ENCODE assay signal across 1 cellular context in genomic region chr20:50389437-50389807, GRCh38.
TF ChIP-seq lines count a peak whose summit lies in the region.

No MANE protein-coding gene starts in this region.

TF ChIP-seq in HepG2, 621 proteins besides CTCF, POLR2A, EP300 and RAD21 (continued from another document and continues in another):
- TF ChIP-seq ZBTB37 (CRISPR knock-in tag; IDR thresholded peaks at IDR 0.05) (peak; percentile 99), SMARCE1 (IDR thresholded peaks at IDR 0.05; ENCODE audit: borderline replicate concordance) (no peak), SNAPC2 (CRISPR knock-in tag; IDR thresholded peaks at IDR 0.05) (0 out of 2 replicates have a peak, but pooled peaks have one; percentile 9), ZNF251 (CRISPR knock-in tag; IDR thresholded peaks at IDR 0.05) (no peak), SIN3B (IDR thresholded peaks at IDR 0.05; ENCODE audit: low read length) (no peak), KLF12 (CRISPR knock-in tag; IDR thresholded peaks at IDR 0.05; ENCODE audit: borderline replicate concordance) (no peak), ZNF552 (CRISPR knock-in tag; IDR thresholded peaks at IDR 0.05; ENCODE audit: borderline replicate concordance) (no peak; the same call in 1 of the 2 replicates), PLSCR1 (CRISPR knock-in tag; IDR thresholded peaks at IDR 0.05; ENCODE audit: borderline replicate concordance) (no peak), SP2 (CRISPR knock-in tag; IDR thresholded peaks at IDR 0.05) (no peak), ZNF232 (CRISPR knock-in tag; IDR thresholded peaks at IDR 0.05; ENCODE audit: borderline replicate concordance) (no peak; the same call in 1 of the 2 replicates), ZNF781 (CRISPR knock-in tag; IDR thresholded peaks at IDR 0.05; ENCODE audit: borderline replicate concordance, not compliant biosample characterization) (no peak), ZNF644 (CRISPR knock-in tag; IDR thresholded peaks at IDR 0.05; ENCODE audit: low read depth) (peak; percentile 78), ZNF414 (CRISPR knock-in tag; IDR thresholded peaks at IDR 0.05) (no peak), SRF (IDR thresholded peaks at IDR 0.05; ENCODE audit: low read depth, low read length) (no peak), CCDC6 (CRISPR knock-in tag; IDR thresholded peaks at IDR 0.05) (no peak), NBN (conservative IDR thresholded peaks at IDR 0.05) (no peak), ZNF207 (IDR thresholded peaks at IDR 0.05; ENCODE audit: borderline replicate concordance) (no peak), HNRNPUL1 (IDR thresholded peaks at IDR 0.05; ENCODE audit: low read depth, low read length) (no peak), CHD4 (IDR thresholded peaks at IDR 0.05; ENCODE audit: borderline replicate concordance, low read length) (peak; percentile 21), KLF16 (CRISPR knock-in tag; IDR thresholded peaks at IDR 0.05) (no peak), ATF7 (IDR thresholded peaks at IDR 0.05) (no peak), ATF7 (CRISPR knock-in tag; IDR thresholded peaks at IDR 0.05) (no peak), TFAP4 (IDR thresholded peaks at IDR 0.05; ENCODE audit: borderline replicate concordance, low read depth) (peak; percentile 69; the same call in 1 of the 2 replicates), ATF5 (CRISPR knock-in tag; IDR thresholded peaks at IDR 0.05; ENCODE audit: low read depth) (no peak), ZMYM4 (CRISPR knock-in tag; IDR thresholded peaks at IDR 0.05) (no peak), GATA4 (IDR thresholded peaks at IDR 0.05; ENCODE audit: borderline replicate concordance, low read depth) (peak; percentile 95; the same call in 1 of the 2 replicates), EEA1 (CRISPR knock-in tag; IDR thresholded peaks at IDR 0.05; ENCODE audit: borderline replicate concordance) (no peak), ZBTB21 (CRISPR knock-in tag; IDR thresholded peaks at IDR 0.05) (no peak), ZFP82 (CRISPR knock-in tag; IDR thresholded peaks at IDR 0.05; ENCODE audit: borderline replicate concordance) (no peak), ZMAT3 (CRISPR knock-in tag; conservative IDR thresholded peaks at IDR 0.05) (no peak), U2AF1 (optimal IDR thresholded peaks at IDR 0.05; ENCODE audit: low read depth, low read length) (no peak), ZNF740 (CRISPR knock-in tag; IDR thresholded peaks at IDR 0.05) (peak; percentile 20), ZNF556 (CRISPR knock-in tag; IDR thresholded peaks at IDR 0.05; ENCODE audit: borderline replicate concordance) (no peak), HOXA9 (CRISPR knock-in tag; IDR thresholded peaks at IDR 0.05; ENCODE audit: borderline replicate concordance) (no peak), KDM5B (CRISPR knock-in tag; IDR thresholded peaks at IDR 0.05; ENCODE audit: borderline replicate concordance) (no peak), ZNF605 (CRISPR knock-in tag; IDR thresholded peaks at IDR 0.05) (peak; percentile 12; the same call in 1 of the 2 replicates), ZNF780A (CRISPR knock-in tag; IDR thresholded peaks at IDR 0.05) (no peak; the same call in 1 of the 2 replicates)
- TF ChIP-seq, protein P1, sequence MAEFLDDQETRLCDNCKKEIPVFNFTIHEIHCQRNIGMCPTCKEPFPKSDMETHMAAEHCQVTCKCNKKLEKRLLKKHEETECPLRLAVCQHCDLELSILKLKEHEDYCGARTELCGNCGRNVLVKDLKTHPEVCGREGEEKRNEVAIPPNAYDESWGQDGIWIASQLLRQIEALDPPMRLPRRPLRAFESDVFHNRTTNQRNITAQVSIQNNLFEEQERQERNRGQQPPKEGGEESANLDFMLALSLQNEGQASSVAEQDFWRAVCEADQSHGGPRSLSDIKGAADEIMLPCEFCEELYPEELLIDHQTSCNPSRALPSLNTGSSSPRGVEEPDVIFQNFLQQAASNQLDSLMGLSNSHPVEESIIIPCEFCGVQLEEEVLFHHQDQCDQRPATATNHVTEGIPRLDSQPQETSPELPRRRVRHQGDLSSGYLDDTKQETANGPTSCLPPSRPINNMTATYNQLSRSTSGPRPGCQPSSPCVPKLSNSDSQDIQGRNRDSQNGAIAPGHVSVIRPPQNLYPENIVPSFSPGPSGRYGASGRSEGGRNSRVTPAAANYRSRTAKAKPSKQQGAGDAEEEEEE (CRISPR knock-in tag; IDR thresholded peaks at IDR 0.05; ENCODE audit: borderline replicate concordance): peak; percentile 26; the same call in 1 of the 2 replicates
- TF ChIP-seq, protein P2, sequence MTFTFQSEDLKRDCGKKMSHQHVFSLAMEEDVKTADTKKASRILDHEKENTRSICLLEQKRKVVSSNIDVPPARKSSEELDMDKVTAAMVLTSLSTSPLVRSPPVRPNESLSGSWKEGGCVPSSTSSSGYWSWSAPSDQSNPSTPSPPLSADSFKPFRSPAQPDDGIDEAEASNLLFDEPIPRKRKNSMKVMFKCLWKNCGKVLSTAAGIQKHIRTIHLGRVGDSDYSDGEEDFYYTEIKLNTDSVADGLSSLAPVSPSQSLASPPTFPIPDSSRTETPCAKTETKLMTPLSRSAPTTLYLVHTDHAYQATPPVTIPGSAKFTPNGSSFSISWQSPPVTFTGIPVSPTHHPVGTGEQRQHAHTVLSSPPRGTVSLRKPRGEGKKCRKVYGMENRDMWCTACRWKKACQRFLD (CRISPR knock-in tag; IDR thresholded peaks at IDR 0.05; ENCODE audit: borderline replicate concordance): no peak; the same call in 1 of the 2 replicates
- TF ChIP-seq, protein P3, sequence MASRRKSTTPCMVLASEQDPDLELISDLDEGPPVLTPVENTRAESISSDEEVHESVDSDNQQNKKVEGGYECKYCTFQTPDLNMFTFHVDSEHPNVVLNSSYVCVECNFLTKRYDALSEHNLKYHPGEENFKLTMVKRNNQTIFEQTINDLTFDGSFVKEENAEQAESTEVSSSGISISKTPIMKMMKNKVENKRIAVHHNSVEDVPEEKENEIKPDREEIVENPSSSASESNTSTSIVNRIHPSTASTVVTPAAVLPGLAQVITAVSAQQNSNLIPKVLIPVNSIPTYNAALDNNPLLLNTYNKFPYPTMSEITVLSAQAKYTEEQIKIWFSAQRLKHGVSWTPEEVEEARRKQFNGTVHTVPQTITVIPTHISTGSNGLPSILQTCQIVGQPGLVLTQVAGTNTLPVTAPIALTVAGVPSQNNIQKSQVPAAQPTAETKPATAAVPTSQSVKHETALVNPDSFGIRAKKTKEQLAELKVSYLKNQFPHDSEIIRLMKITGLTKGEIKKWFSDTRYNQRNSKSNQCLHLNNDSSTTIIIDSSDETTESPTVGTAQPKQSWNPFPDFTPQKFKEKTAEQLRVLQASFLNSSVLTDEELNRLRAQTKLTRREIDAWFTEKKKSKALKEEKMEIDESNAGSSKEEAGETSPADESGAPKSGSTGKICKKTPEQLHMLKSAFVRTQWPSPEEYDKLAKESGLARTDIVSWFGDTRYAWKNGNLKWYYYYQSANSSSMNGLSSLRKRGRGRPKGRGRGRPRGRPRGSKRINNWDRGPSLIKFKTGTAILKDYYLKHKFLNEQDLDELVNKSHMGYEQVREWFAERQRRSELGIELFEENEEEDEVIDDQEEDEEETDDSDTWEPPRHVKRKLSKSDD (CRISPR knock-in tag; IDR thresholded peaks at IDR 0.05; ENCODE audit: low read depth): no peak
- TF ChIP-seq, protein P4, sequence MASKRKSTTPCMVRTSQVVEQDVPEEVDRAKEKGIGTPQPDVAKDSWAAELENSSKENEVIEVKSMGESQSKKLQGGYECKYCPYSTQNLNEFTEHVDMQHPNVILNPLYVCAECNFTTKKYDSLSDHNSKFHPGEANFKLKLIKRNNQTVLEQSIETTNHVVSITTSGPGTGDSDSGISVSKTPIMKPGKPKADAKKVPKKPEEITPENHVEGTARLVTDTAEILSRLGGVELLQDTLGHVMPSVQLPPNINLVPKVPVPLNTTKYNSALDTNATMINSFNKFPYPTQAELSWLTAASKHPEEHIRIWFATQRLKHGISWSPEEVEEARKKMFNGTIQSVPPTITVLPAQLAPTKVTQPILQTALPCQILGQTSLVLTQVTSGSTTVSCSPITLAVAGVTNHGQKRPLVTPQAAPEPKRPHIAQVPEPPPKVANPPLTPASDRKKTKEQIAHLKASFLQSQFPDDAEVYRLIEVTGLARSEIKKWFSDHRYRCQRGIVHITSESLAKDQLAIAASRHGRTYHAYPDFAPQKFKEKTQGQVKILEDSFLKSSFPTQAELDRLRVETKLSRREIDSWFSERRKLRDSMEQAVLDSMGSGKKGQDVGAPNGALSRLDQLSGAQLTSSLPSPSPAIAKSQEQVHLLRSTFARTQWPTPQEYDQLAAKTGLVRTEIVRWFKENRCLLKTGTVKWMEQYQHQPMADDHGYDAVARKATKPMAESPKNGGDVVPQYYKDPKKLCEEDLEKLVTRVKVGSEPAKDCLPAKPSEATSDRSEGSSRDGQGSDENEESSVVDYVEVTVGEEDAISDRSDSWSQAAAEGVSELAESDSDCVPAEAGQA (IDR thresholded peaks at IDR 0.05; ENCODE audit: low read depth): no peak; the same call in 1 of the 2 replicates
- TF ChIP-seq, protein P4 (CRISPR knock-in tag; IDR thresholded peaks at IDR 0.05; ENCODE audit: borderline replicate concordance): no peak
- TF ChIP-seq, protein P5, sequence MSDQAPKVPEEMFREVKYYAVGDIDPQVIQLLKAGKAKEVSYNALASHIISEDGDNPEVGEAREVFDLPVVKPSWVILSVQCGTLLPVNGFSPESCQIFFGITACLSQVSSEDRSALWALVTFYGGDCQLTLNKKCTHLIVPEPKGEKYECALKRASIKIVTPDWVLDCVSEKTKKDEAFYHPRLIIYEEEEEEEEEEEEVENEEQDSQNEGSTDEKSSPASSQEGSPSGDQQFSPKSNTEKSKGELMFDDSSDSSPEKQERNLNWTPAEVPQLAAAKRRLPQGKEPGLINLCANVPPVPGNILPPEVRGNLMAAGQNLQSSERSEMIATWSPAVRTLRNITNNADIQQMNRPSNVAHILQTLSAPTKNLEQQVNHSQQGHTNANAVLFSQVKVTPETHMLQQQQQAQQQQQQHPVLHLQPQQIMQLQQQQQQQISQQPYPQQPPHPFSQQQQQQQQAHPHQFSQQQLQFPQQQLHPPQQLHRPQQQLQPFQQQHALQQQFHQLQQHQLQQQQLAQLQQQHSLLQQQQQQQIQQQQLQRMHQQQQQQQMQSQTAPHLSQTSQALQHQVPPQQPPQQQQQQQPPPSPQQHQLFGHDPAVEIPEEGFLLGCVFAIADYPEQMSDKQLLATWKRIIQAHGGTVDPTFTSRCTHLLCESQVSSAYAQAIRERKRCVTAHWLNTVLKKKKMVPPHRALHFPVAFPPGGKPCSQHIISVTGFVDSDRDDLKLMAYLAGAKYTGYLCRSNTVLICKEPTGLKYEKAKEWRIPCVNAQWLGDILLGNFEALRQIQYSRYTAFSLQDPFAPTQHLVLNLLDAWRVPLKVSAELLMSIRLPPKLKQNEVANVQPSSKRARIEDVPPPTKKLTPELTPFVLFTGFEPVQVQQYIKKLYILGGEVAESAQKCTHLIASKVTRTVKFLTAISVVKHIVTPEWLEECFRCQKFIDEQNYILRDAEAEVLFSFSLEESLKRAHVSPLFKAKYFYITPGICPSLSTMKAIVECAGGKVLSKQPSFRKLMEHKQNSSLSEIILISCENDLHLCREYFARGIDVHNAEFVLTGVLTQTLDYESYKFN (CRISPR knock-in tag; conservative IDR thresholded peaks at IDR 0.05): peak; percentile 86
